In the genomic region with DNA sequence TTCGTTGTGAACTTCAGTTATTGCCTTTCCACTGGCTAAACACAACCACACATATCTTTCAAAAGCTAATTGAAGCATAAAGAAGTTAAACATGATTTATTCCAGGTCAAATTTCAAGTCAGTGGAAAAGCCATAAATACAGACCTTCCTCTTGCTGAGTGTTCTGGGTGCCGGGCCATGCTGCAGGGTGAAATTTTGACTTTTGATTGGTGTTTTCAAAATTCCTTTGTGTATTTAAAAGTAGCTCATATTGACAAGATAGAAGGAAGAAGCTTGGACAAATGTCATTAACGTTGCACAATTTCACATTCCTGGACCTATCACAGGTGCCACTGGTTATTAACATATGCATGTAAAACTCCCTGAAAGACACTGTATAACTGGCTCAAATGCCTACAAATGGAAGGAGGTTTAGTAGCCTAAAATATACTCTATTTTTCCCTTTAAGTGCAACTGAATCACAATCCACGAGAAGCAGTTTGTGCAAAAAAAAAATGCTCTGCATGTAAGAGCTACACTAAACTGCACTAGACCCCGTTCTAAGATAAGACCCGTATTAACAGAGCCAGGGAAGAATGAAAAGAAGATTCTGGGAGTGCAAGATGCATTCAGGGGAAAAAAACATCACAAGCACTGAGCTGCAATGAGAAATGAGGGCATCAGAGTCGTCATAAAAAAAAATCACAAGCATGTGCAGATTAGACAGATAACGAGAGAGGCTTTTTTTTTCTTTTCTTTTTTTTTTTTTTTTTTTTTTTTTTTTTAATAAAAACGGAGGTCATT, we compare ENCODE assay signal across 1 cellular context.
TF ChIP-seq lines count a peak whose summit lies in the region.

No MANE protein-coding gene starts in this region.

TF ChIP-seq in HepG2, 621 proteins besides CTCF, POLR2A, EP300 and RAD21 (continued from another document and continues in another):
- TF ChIP-seq, protein P1, sequence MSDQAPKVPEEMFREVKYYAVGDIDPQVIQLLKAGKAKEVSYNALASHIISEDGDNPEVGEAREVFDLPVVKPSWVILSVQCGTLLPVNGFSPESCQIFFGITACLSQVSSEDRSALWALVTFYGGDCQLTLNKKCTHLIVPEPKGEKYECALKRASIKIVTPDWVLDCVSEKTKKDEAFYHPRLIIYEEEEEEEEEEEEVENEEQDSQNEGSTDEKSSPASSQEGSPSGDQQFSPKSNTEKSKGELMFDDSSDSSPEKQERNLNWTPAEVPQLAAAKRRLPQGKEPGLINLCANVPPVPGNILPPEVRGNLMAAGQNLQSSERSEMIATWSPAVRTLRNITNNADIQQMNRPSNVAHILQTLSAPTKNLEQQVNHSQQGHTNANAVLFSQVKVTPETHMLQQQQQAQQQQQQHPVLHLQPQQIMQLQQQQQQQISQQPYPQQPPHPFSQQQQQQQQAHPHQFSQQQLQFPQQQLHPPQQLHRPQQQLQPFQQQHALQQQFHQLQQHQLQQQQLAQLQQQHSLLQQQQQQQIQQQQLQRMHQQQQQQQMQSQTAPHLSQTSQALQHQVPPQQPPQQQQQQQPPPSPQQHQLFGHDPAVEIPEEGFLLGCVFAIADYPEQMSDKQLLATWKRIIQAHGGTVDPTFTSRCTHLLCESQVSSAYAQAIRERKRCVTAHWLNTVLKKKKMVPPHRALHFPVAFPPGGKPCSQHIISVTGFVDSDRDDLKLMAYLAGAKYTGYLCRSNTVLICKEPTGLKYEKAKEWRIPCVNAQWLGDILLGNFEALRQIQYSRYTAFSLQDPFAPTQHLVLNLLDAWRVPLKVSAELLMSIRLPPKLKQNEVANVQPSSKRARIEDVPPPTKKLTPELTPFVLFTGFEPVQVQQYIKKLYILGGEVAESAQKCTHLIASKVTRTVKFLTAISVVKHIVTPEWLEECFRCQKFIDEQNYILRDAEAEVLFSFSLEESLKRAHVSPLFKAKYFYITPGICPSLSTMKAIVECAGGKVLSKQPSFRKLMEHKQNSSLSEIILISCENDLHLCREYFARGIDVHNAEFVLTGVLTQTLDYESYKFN (CRISPR knock-in tag; conservative IDR thresholded peaks at IDR 0.05): no peak
- TF ChIP-seq ZNF549 (CRISPR knock-in tag; IDR thresholded peaks at IDR 0.05): no peak
- TF ChIP-seq ADNP (CRISPR knock-in tag; IDR thresholded peaks at IDR 0.05): no peak
- TF ChIP-seq DR1 (CRISPR knock-in tag; IDR thresholded peaks at IDR 0.05): no peak
- no peak for TF ChIP-seq ETV5 (CRISPR knock-in tag; IDR thresholded peaks at IDR 0.05; ENCODE audit: borderline replicate concordance)
- TF ChIP-seq CENPX (CRISPR knock-in tag; IDR thresholded peaks at IDR 0.05): no peak
- TF ChIP-seq ZFP90 (CRISPR knock-in tag; IDR thresholded peaks at IDR 0.05; ENCODE audit: borderline replicate concordance): no peak
- TF ChIP-seq NCOA5 (CRISPR knock-in tag; IDR thresholded peaks at IDR 0.05): no peak
- no peak for TF ChIP-seq ZNF792 (CRISPR knock-in tag; IDR thresholded peaks at IDR 0.05)
- TF ChIP-seq ZNF12 (CRISPR knock-in tag; IDR thresholded peaks at IDR 0.05): no peak
- TF ChIP-seq ATF7 (IDR thresholded peaks at IDR 0.05): no peak
- no peak for TF ChIP-seq ATF7 (CRISPR knock-in tag; IDR thresholded peaks at IDR 0.05)
- no peak for TF ChIP-seq PITX1 (CRISPR knock-in tag; IDR thresholded peaks at IDR 0.05)
- no peak for TF ChIP-seq DNMT1 (CRISPR knock-in tag; IDR thresholded peaks at IDR 0.05)
- TF ChIP-seq FOXA1 (IDR thresholded peaks at IDR 0.05): no peak
- peak; percentile 58 for TF ChIP-seq FOXA1 (CRISPR knock-in tag; IDR thresholded peaks at IDR 0.05)
- no peak for TF ChIP-seq KDM5B (CRISPR knock-in tag; IDR thresholded peaks at IDR 0.05; ENCODE audit: borderline replicate concordance)
- TF ChIP-seq IRF2 (CRISPR knock-in tag; IDR thresholded peaks at IDR 0.05): peak; percentile 8; the same call in 1 of the 2 replicates
- TF ChIP-seq ZNF350 (CRISPR knock-in tag; IDR thresholded peaks at IDR 0.05; ENCODE audit: borderline replicate concordance, low read depth): no peak
- no peak for TF ChIP-seq NFE2L2 (IDR thresholded peaks at IDR 0.05; ENCODE audit: low read length)
- no peak for TF ChIP-seq NR3C1 (CRISPR knock-in tag; IDR thresholded peaks at IDR 0.05)
- no peak for TF ChIP-seq ZNF136 (CRISPR knock-in tag; IDR thresholded peaks at IDR 0.05; ENCODE audit: low read depth)
- TF ChIP-seq ZNF781 (CRISPR knock-in tag; IDR thresholded peaks at IDR 0.05; ENCODE audit: borderline replicate concordance, not compliant biosample characterization): no peak
- TF ChIP-seq ZNF44 (CRISPR knock-in tag; IDR thresholded peaks at IDR 0.05): 0 out of 2 replicates have a peak, but pooled peaks have one; percentile 38
- TF ChIP-seq HOXD1 (CRISPR knock-in tag; IDR thresholded peaks at IDR 0.05): no peak
- no peak for TF ChIP-seq ZNF772 (CRISPR knock-in tag; IDR thresholded peaks at IDR 0.05)
- no peak for TF ChIP-seq HIC2 (CRISPR knock-in tag; IDR thresholded peaks at IDR 0.05; ENCODE audit: low read depth)
- 0 out of 2 replicates have a peak, but pooled peaks have one; percentile 13 for TF ChIP-seq SAP130 (CRISPR knock-in tag; IDR thresholded peaks at IDR 0.05; ENCODE audit: low read depth)
- no peak for TF ChIP-seq ZNF83 (CRISPR knock-in tag; IDR thresholded peaks at IDR 0.05; ENCODE audit: borderline replicate concordance)
- no peak for TF ChIP-seq CAMTA2 (CRISPR knock-in tag; IDR thresholded peaks at IDR 0.05; ENCODE audit: borderline replicate concordance)
- no peak for TF ChIP-seq SMARCE1 (IDR thresholded peaks at IDR 0.05; ENCODE audit: borderline replicate concordance)
- peak; percentile 56; the same call in 1 of the 2 replicates for TF ChIP-seq PHF21A (CRISPR knock-in tag; IDR thresholded peaks at IDR 0.05)
- TF ChIP-seq ISL2 (CRISPR knock-in tag; IDR thresholded peaks at IDR 0.05): peak; percentile 39; the same call in 1 of the 2 replicates
- no peak for TF ChIP-seq ZNF280D (CRISPR knock-in tag; IDR thresholded peaks at IDR 0.05)
- TF ChIP-seq, protein P2, sequence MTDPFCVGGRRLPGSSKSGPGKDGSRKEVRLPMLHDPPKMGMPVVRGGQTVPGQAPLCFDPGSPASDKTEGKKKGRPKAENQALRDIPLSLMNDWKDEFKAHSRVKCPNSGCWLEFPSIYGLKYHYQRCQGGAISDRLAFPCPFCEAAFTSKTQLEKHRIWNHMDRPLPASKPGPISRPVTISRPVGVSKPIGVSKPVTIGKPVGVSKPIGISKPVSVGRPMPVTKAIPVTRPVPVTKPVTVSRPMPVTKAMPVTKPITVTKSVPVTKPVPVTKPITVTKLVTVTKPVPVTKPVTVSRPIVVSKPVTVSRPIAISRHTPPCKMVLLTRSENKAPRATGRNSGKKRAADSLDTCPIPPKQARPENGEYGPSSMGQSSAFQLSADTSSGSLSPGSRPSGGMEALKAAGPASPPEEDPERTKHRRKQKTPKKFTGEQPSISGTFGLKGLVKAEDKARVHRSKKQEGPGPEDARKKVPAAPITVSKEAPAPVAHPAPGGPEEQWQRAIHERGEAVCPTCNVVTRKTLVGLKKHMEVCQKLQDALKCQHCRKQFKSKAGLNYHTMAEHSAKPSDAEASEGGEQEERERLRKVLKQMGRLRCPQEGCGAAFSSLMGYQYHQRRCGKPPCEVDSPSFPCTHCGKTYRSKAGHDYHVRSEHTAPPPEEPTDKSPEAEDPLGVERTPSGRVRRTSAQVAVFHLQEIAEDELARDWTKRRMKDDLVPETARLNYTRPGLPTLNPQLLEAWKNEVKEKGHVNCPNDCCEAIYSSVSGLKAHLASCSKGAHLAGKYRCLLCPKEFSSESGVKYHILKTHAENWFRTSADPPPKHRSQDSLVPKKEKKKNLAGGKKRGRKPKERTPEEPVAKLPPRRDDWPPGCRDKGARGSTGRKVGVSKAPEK (CRISPR knock-in tag; IDR thresholded peaks at IDR 0.05; ENCODE audit: borderline replicate concordance): no peak
- TF ChIP-seq ZNF597 (CRISPR knock-in tag; IDR thresholded peaks at IDR 0.05): no peak
- TF ChIP-seq ZNF749 (CRISPR knock-in tag; IDR thresholded peaks at IDR 0.05; ENCODE audit: borderline replicate concordance): no peak
- TF ChIP-seq SOX13 (IDR thresholded peaks at IDR 0.05): no peak
- TF ChIP-seq SOX13 (CRISPR knock-in tag; conservative IDR thresholded peaks at IDR 0.05 in 1 of 2, IDR thresholded peaks at IDR 0.05 in 1 of 2): peak in 1 of 2 experiments; percentile 59; a peak in 1 of 4 replicates
- TF ChIP-seq, protein P3, sequence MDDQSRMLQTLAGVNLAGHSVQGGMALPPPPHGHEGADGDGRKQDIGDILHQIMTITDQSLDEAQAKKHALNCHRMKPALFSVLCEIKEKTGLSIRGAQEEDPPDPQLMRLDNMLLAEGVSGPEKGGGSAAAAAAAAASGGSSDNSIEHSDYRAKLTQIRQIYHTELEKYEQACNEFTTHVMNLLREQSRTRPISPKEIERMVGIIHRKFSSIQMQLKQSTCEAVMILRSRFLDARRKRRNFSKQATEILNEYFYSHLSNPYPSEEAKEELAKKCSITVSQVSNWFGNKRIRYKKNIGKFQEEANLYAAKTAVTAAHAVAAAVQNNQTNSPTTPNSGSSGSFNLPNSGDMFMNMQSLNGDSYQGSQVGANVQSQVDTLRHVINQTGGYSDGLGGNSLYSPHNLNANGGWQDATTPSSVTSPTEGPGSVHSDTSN (CRISPR knock-in tag; IDR thresholded peaks at IDR 0.05; ENCODE audit: borderline replicate concordance): no peak
- TF ChIP-seq, protein P4, sequence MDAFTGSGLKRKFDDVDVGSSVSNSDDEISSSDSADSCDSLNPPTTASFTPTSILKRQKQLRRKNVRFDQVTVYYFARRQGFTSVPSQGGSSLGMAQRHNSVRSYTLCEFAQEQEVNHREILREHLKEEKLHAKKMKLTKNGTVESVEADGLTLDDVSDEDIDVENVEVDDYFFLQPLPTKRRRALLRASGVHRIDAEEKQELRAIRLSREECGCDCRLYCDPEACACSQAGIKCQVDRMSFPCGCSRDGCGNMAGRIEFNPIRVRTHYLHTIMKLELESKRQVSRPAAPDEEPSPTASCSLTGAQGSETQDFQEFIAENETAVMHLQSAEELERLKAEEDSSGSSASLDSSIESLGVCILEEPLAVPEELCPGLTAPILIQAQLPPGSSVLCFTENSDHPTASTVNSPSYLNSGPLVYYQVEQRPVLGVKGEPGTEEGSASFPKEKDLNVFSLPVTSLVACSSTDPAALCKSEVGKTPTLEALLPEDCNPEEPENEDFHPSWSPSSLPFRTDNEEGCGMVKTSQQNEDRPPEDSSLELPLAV (CRISPR knock-in tag; conservative IDR thresholded peaks at IDR 0.05; ENCODE audit: low read depth): no peak
- TF ChIP-seq ATF4 (CRISPR knock-in tag; IDR thresholded peaks at IDR 0.05): no peak
